In genomic region chr2:39244241-39244862, GRCh38 we compare ENCODE assay signal across 9 cellular contexts. TPM values are rescaled to one million over a fixed set of nuclear protein-coding genes. Genes with fewer than 3 reads are reported as not detected.
A peak's percentile ranks its signal among the peaks of the same experiment; 100 is the strongest.
DNase-seq lines count a peak whose midpoint lies in the region; ATAC-seq, FAIRE-seq and TF ChIP-seq lines count a peak whose summit lies in the region.
"Not testable (repeated sequence)": the region's sequence is repeated elsewhere in the genome, so short reads cannot be mapped to it uniquely, and the experiment has no call there.
"Had no signal": no experiment of that assay in that cellular context is flagged by ENCODE, and none has a peak within 500 bp of the region (broad histone marks: within the 10 kb centered on the region; RNA-seq: fewer than 3 reads in every experiment).

No MANE protein-coding gene starts in this region.

- not testable (repeated sequence) for TF ChIP-seq CTCF in GM12865 (IDR thresholded peaks at IDR 0.05; ENCODE audit: insufficient read depth, low read depth, low read length, missing control alignments); Peyer's patch (IDR thresholded peaks at IDR 0.05); breast epithelium (IDR thresholded peaks at IDR 0.05); kidney (IDR thresholded peaks at IDR 0.05; ENCODE audit: borderline replicate concordance, extremely low read depth, insufficient read depth)

- H3K36me3 Mint-ChIP-seq in activated CD4-positive, alpha-beta T cell treated with anti-CD3 and anti-CD28 coated beads, Interleukin-2, amount 10 ng/mL, durations not matched to agents 24 days and 14 days (ENCODE audit: low read depth); stimulated activated memory B cell treated with anti-CD40 and anti-IgM and Interleukin-4, amounts not matched to agents 10 μg/mL and 1 μg/mL and 100 μg/mL, for 72 hours: not testable (repeated sequence)
- H3K36me3 Mint-ChIP-seq in activated T-helper 2 cell treated with anti-CD3 and anti-CD28 coated beads, Interferon-gamma antibody, Interleukin-2, Interleukin-4, amounts not matched to agents 10 μg/mL and 5 μg/mL and 100 μg/mL, durations not matched to agents 14 hours and 24 hours and 36 hours (ENCODE audit: low read depth), result peaks cover 11% of the 10 kb centered on the region

- H3K27me3 Mint-ChIP-seq in activated CD4-positive, alpha-beta T cell treated with anti-CD3 and anti-CD28 coated beads, Interleukin-2, amount 10 ng/mL, durations not matched to agents 24 days and 14 days; activated T-helper 2 cell treated with anti-CD3 and anti-CD28 coated beads, Interferon-gamma antibody, Interleukin-2, Interleukin-4, amounts not matched to agents 10 μg/mL and 5 μg/mL and 100 μg/mL, durations not matched to agents 14 hours and 24 hours and 36 hours (ENCODE audit: low read depth); stimulated activated memory B cell treated with anti-CD40 and anti-IgM and Interleukin-4, amounts not matched to agents 10 μg/mL and 1 μg/mL and 100 μg/mL, for 72 hours: not testable (repeated sequence)

- not testable (repeated sequence) for H3K9ac ChIP-seq in kidney (ENCODE audit: low read length in 2 of 2)

- peak overlapping the region; percentile 58; the same call in 1 of the 2 replicates for H3K4me3 ChIP-seq in GM12865 (ENCODE audit: low read depth, low read length)
- peak overlapping the region in 3 of 4 donors; percentile 3 to 31 (median 31) for H3K4me3 ChIP-seq in Peyer's patch
- H3K4me3 ChIP-seq in breast epithelium, result peak overlapping the region in 2 of 3 donors; percentile 34 to 67
- H3K4me3 ChIP-seq in kidney (ENCODE audit: low read length in 2 of 2), result not testable (repeated sequence)

- not testable (repeated sequence) for H3K27ac Mint-ChIP-seq in activated CD4-positive, alpha-beta T cell treated with anti-CD3 and anti-CD28 coated beads, Interleukin-2, amount 10 ng/mL, durations not matched to agents 24 days and 14 days
- peak overlapping the region; percentile 58 for H3K27ac Mint-ChIP-seq in activated T-helper 2 cell treated with anti-CD3 and anti-CD28 coated beads, Interferon-gamma antibody, Interleukin-2, Interleukin-4, amounts not matched to agents 10 μg/mL and 5 μg/mL and 100 μg/mL, durations not matched to agents 14 hours and 24 hours and 36 hours
- H3K27ac Mint-ChIP-seq in stimulated activated memory B cell treated with anti-CD40 and anti-IgM and Interleukin-4, amounts not matched to agents 10 μg/mL and 1 μg/mL and 100 μg/mL, for 72 hours, result peak overlapping the region; percentile 66

- H3K27ac ChIP-seq in Peyer's patch; breast epithelium; kidney (ENCODE audit: low read depth in 2 of 2, low read length in 2 of 2): not testable (repeated sequence)

- intact Hi-C loops in activated CD4-positive, alpha-beta T cell treated with anti-CD3 and anti-CD28 coated beads, Interleukin-2, amount 10 ng/mL, durations not matched to agents 24 days and 14 days (cut with micrococcal nuclease), result loop anchor here (10.0 kb wide), 1 partner anchor 480 kb away; no protein-coding TSS in a partner anchor
- intact Hi-C loops in activated T-helper 2 cell treated with anti-CD3 and anti-CD28 coated beads, Interferon-gamma antibody, Interleukin-2, Interleukin-4, amounts not matched to agents 10 μg/mL and 5 μg/mL and 100 μg/mL, durations not matched to agents 14 hours and 24 hours and 36 hours (cut with micrococcal nuclease), result loop anchor here (10.0 kb wide), 1 partner anchor 130 kb away; no protein-coding TSS in a partner anchor
- intact Hi-C loops in breast epithelium (cut with DNase I; ENCODE audit: low total_unique reads); kidney (cut with DNase I): not testable (repeated sequence)

- ATAC-seq in stimulated activated memory B cell treated with anti-CD40 and anti-IgM and Interleukin-4, amounts not matched to agents 10 μg/mL and 1 μg/mL and 100 μg/mL, for 72 hours, result not testable (repeated sequence)

- TF ChIP-seq POLR2A in Peyer's patch (IDR thresholded peaks at IDR 0.05); breast epithelium (IDR thresholded peaks at IDR 0.05): not testable (repeated sequence)

- not testable (repeated sequence) for H3K9me3 ChIP-seq in Peyer's patch; breast epithelium; kidney (ENCODE audit: control insufficient read depth in 1 of 2, low read length in 2 of 2)

- not testable (repeated sequence) for FAIRE-seq in kidney (lab: Jason Lieb, UNC)

- H3K4me3 Mint-ChIP-seq in activated CD4-positive, alpha-beta T cell treated with anti-CD3 and anti-CD28 coated beads, Interleukin-2, amount 10 ng/mL, durations not matched to agents 24 days and 14 days, result peak overlapping the region; percentile 87
- H3K4me3 Mint-ChIP-seq in activated T-helper 2 cell treated with anti-CD3 and anti-CD28 coated beads, Interferon-gamma antibody, Interleukin-2, Interleukin-4, amounts not matched to agents 10 μg/mL and 5 μg/mL and 100 μg/mL, durations not matched to agents 14 hours and 24 hours and 36 hours (ENCODE audit: low read depth), result peak overlapping the region; percentile 78
- peak overlapping the region; percentile 73 for H3K4me3 Mint-ChIP-seq in stimulated activated memory B cell treated with anti-CD40 and anti-IgM and Interleukin-4, amounts not matched to agents 10 μg/mL and 1 μg/mL and 100 μg/mL, for 72 hours

- not testable (repeated sequence) for H3K4me1 ChIP-seq in Peyer's patch; breast epithelium; kidney (ENCODE audit: control insufficient read depth in 1 of 2, insufficient read depth in 1 of 2, low read depth in 1 of 2, low read length in 2 of 2)

- DNase-seq in GM12865 (ENCODE audit: low read depth); Peyer's patch; activated T-helper 2 cell treated with anti-CD3 and anti-CD28 coated beads, Interferon-gamma antibody, Interleukin-2, Interleukin-4, amounts not matched to agents 10 μg/mL and 5 μg/mL and 100 μg/mL, durations not matched to agents 14 hours and 24 hours and 36 hours (ENCODE audit: low spot score); breast epithelium (ENCODE audit: low spot score in 2 of 2): not testable (repeated sequence)
- DNase-seq in activated CD4-positive, alpha-beta T cell treated with anti-CD3 and anti-CD28 coated beads, Interleukin-2, amount 10 ng/mL, durations not matched to agents 24 days and 14 days, result peak; percentile 48
- DNase-seq in kidney, result peak; percentile 66

- H3K36me3 ChIP-seq in Peyer's patch; breast epithelium; kidney (ENCODE audit: control insufficient read depth in 1 of 2, insufficient read depth in 2 of 2, low read length in 2 of 2): not testable (repeated sequence)

- peaks cover 14% of the 10 kb centered on the region for H3K4me1 Mint-ChIP-seq in activated CD4-positive, alpha-beta T cell treated with anti-CD3 and anti-CD28 coated beads, Interleukin-2, amount 10 ng/mL, durations not matched to agents 24 days and 14 days
- peaks cover 28% of the 10 kb centered on the region for H3K4me1 Mint-ChIP-seq in activated T-helper 2 cell treated with anti-CD3 and anti-CD28 coated beads, Interferon-gamma antibody, Interleukin-2, Interleukin-4, amounts not matched to agents 10 μg/mL and 5 μg/mL and 100 μg/mL, durations not matched to agents 14 hours and 24 hours and 36 hours (ENCODE audit: low read depth)
- H3K4me1 Mint-ChIP-seq in stimulated activated memory B cell treated with anti-CD40 and anti-IgM and Interleukin-4, amounts not matched to agents 10 μg/mL and 1 μg/mL and 100 μg/mL, for 72 hours, result peaks cover 14% of the 10 kb centered on the region

- H3K27me3 ChIP-seq in Peyer's patch, breast epithelium: not testable (repeated sequence)

- H3K9me3 Mint-ChIP-seq in activated CD4-positive, alpha-beta T cell treated with anti-CD3 and anti-CD28 coated beads, Interleukin-2, amount 10 ng/mL, durations not matched to agents 24 days and 14 days; activated T-helper 2 cell treated with anti-CD3 and anti-CD28 coated beads, Interferon-gamma antibody, Interleukin-2, Interleukin-4, amounts not matched to agents 10 μg/mL and 5 μg/mL and 100 μg/mL, durations not matched to agents 14 hours and 24 hours and 36 hours; stimulated activated memory B cell treated with anti-CD40 and anti-IgM and Interleukin-4, amounts not matched to agents 10 μg/mL and 1 μg/mL and 100 μg/mL, for 72 hours: not testable (repeated sequence)

RNA-seq across cellular contexts. Expression of gene CDKL4, which starts 0.6 kb away (rescaled TPM):
- total RNA-seq in Peyer's patch (1 to 10 TPM in 1 of 4 donors, under 1 TPM in 2, not detected in 1; 0.70 to 4.1 (median 0.80) TPM), breast epithelium (1 to 10 TPM in 1 of 3 donors, under 1 TPM in 1, not detected in 1; 0.33 to 2.6 TPM), kidney (1.2 TPM)
- total RNA-seq in activated CD4-positive, alpha-beta T cell treated with anti-CD3 and anti-CD28 coated beads, Interleukin-2, amount 10 ng/mL, durations not matched to agents 24 days and 14 days, result not detected in 2 replicates
- 0.11 and 1.3 TPM in 2 replicates for total RNA-seq in activated T-helper 2 cell treated with anti-CD3 and anti-CD28 coated beads, Interferon-gamma antibody, Interleukin-2, Interleukin-4, amounts not matched to agents 10 μg/mL and 5 μg/mL and 100 μg/mL, durations not matched to agents 14 hours and 24 hours and 36 hours
- polyA plus RNA-seq in kidney (ENCODE audit: insufficient read depth, low read depth, low replicate concordance), result not detected
- total RNA-seq: HT1080, mononuclear cell had no signal
